25 cellular contexts compared by ENCODE assay signal in the genomic region with DNA sequence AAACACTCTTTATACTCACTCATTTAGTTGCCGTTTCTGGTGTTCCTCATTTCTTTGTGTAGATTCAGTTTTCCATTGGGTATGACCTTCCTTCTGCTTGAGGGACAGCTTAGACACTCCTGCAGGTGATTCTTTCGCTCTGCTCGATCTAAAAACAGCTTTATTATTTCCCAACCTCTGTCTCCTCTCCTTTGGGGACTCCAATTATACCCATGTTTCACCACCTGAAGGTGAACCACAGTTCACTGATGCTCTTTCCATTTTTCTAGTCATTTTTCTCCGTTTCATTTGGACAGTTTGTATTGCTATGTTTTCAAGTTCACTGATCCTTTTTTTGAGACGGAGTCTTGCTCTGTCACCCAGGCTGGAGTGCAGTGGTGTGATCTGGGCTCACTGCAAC. TPM values are rescaled to one million over a fixed set of nuclear protein-coding genes. Genes with fewer than 3 reads are reported as not detected.
"Had no signal": no experiment of that assay in that cellular context is flagged by ENCODE, and none has a peak within 500 bp of the region (broad histone marks: within the 10 kb centered on the region; RNA-seq: fewer than 3 reads in every experiment).

No MANE protein-coding gene starts in this region.

- H3K9me3 Mint-ChIP-seq: natural killer cell had no signal

- ATAC-seq: left cardiac atrium; left lobe of liver; lower lobe of right lung; natural killer cell; right lobe of liver; stimulated activated memory B cell treated with anti-CD40 and anti-IgM and Interleukin-4, amounts not matched to agents 10 μg/mL and 1 μg/mL and 100 μg/mL, for 72 hours; stimulated activated naive CD8-positive, alpha-beta T cell treated with anti-CD3 and anti-CD28 coated beads, Interleukin-15, amount 100 ng/mL, for 72 hours had no signal

- H3K4me3 Mint-ChIP-seq: natural killer cell; nephron progenitor cell; stimulated activated memory B cell treated with anti-CD40 and anti-IgM and Interleukin-4, amounts not matched to agents 10 μg/mL and 1 μg/mL and 100 μg/mL, for 72 hours; stimulated activated naive CD8-positive, alpha-beta T cell treated with anti-CD3 and anti-CD28 coated beads, Interleukin-15, amount 100 ng/mL, for 72 hours had no signal

- H3K36me3 Mint-ChIP-seq: natural killer cell; stimulated activated memory B cell treated with anti-CD40 and anti-IgM and Interleukin-4, amounts not matched to agents 10 μg/mL and 1 μg/mL and 100 μg/mL, for 72 hours; type B pancreatic cell had no signal

- H3K27ac Mint-ChIP-seq: natural killer cell; nephron progenitor cell; progenitor cell of endocrine pancreas; stimulated activated memory B cell treated with anti-CD40 and anti-IgM and Interleukin-4, amounts not matched to agents 10 μg/mL and 1 μg/mL and 100 μg/mL, for 72 hours; stimulated activated naive CD8-positive, alpha-beta T cell treated with anti-CD3 and anti-CD28 coated beads, Interleukin-15, amount 100 ng/mL, for 72 hours; type B pancreatic cell had no signal

- DNase-seq: hippocampal formation; kidney glomerular epithelial cell; left cardiac atrium; lower lobe of right lung; mesenchymal stem cell; natural killer cell; nephron progenitor cell; ovary; right lobe of liver; stimulated activated CD4-positive, alpha-beta T cell treated with anti-CD3 and anti-CD28 coated beads, Interleukin-1b, Interleukin-23, amount 100 ng/mL, for 48 hours; stimulated activated CD4-positive, alpha-beta T cell treated with anti-CD3 and anti-CD28 coated beads, Interleukin-2, amount 100 ng/mL, for 48 hours; stimulated activated CD4-positive, alpha-beta T cell treated with anti-CD3 and anti-CD28 coated beads, Interleukin-4, amount 100 ng/mL, for 4 hours; stimulated activated CD8-positive, alpha-beta memory T cell treated with anti-CD3 and anti-CD28 coated beads, Interleukin-4, amount 100 ng/mL, for 48 hours; stimulated activated naive CD4-positive, alpha-beta T cell treated with Interleukin-2 at 50 U/mL for 16 hours; stimulated activated naive CD8-positive, alpha-beta T cell treated with anti-CD3 and anti-CD28 coated beads, Interleukin-15, amount 100 ng/mL, for 72 hours; substantia nigra; uterus had no signal

- FAIRE-seq: keratinocyte had no signal

RNA-seq across cellular contexts. Expression of a gene that starts 13.7 kb away (rescaled TPM):
- total RNA-seq: mammary epithelial cell, right atrium auricular region, skeletal muscle tissue had no signal
- polyA plus RNA-seq: keratinocyte, mammary epithelial cell had no signal
